Comparison of ENCODE assay signal across 17 cellular contexts in genomic region chr17:61221181-61221580, GRCh38.
DNase-seq lines count a peak whose midpoint lies in the region; ATAC-seq and TF ChIP-seq lines count a peak whose summit lies in the region.
"Had no signal": no experiment of that assay in that cellular context is flagged by ENCODE, and none has a peak within 500 bp of the region (broad histone marks: within the 10 kb centered on the region; RNA-seq: fewer than 3 reads in every experiment).

No MANE protein-coding gene starts in this region.

- no peak for TF ChIP-seq CTCF in CD4-positive, alpha-beta T cell (IDR thresholded peaks at IDR 0.05)
- no peak for TF ChIP-seq CTCF in A673 (conservative IDR thresholded peaks at IDR 0.05; ENCODE audit: low read depth, low read length)

- H3K36me3 ChIP-seq in A673 (ENCODE audit: insufficient read depth, low read length, poor library complexity, severe bottlenecking): no peaks in the 10 kb centered on the region

- POLR2A ChIA-PET in CD4-positive, alpha-beta T cell (lab: Charles Lee): no interaction called here
- POLR2A ChIA-PET in A673 (lab: Charles Lee; ENCODE audit: low non-redundant PET): no interaction called here

- H3K9me3 Mint-ChIP-seq in CD4-positive, alpha-beta T cell: no peaks in the 10 kb centered on the region
- no peaks in the 10 kb centered on the region for H3K9me3 Mint-ChIP-seq in immature natural killer cell

- no peak overlapping the region for H3K4me3 ChIP-seq in A673 (ENCODE audit: low read depth, low read length, poor library complexity, severe bottlenecking)
- H3K4me3 ChIP-seq: GM23248 had no signal

- H3K4me3 Mint-ChIP-seq in CD4-positive, alpha-beta T cell: peak overlapping the region; percentile 81
- no peak overlapping the region for H3K4me3 Mint-ChIP-seq in T-helper 17 cell
- H3K4me3 Mint-ChIP-seq in immature natural killer cell: peak overlapping the region; percentile 73 to 89 (median 82)

- in situ Hi-C loops in KBM-7 (cut with MboI; ENCODE audit: low pct_unique_long_range_greater_than_20kb, low sequenced_read_pairs): no loop called here

- intact Hi-C loops in CD4-positive, alpha-beta T cell (cut with DNase I, micrococcal nuclease): loop anchor here in 1 of 2 experiments (5.0 kb wide), 1 partner anchor 84 kb away; no protein-coding TSS in a partner anchor
- intact Hi-C loops in A673 (cut with micrococcal nuclease; ENCODE audit: unreplicated experiment): no loop called here

- no peaks in the 10 kb centered on the region for H3K4me1 ChIP-seq in A673 (ENCODE audit: insufficient read depth, low read length, poor library complexity, severe bottlenecking)

- ATAC-seq in CD4-positive, alpha-beta T cell (ENCODE audit: poor library complexity): no peak
- no peak for ATAC-seq in T-helper 17 cell
- ATAC-seq in GM18858 (IDR thresholded peaks at IDR 0.05; ENCODE audit: unreplicated experiment): no peak

- no peaks in the 10 kb centered on the region for H3K36me3 Mint-ChIP-seq in CD4-positive, alpha-beta T cell (ENCODE audit: low read depth)
- no peaks in the 10 kb centered on the region for H3K36me3 Mint-ChIP-seq in T-helper 17 cell (ENCODE audit: low read depth)
- no peaks in the 10 kb centered on the region for H3K36me3 Mint-ChIP-seq in immature natural killer cell

- no peaks in the 10 kb centered on the region for H3K27me3 ChIP-seq in CD4-positive, alpha-beta T cell (ENCODE audit: control insufficient read depth, insufficient read depth, low read length)
- no peaks in the 10 kb centered on the region for H3K27me3 ChIP-seq in A673 (replicated peaks; ENCODE audit: insufficient read depth, low read depth, low read length, poor library complexity)

- no TSS peak for BruUV-seq in A673 (replicated peaks; lab: Mats Ljungman, UMichigan)

- H3K27ac ChIP-seq in CD4-positive, alpha-beta T cell (ENCODE audit: low read depth, low read length): no peak overlapping the region
- H3K27ac ChIP-seq in A673 (ENCODE audit: low read depth, low read length, poor library complexity, severe bottlenecking): no peak overlapping the region
- H3K27ac ChIP-seq: C4-2B, GM23248 had no signal

- no peak for DNase-seq in CD4-positive, alpha-beta T cell
- peak; percentile 79 for DNase-seq in KBM-7
- DNase-seq in T-helper 17 cell: no peak
- DNase-seq in immature natural killer cell: peak; percentile 14 to 32 (median 24)
- DNase-seq in A673 (ENCODE audit: low spot score): no peak
- DNase-seq in cerebellum (ENCODE audit: low spot score): no peak
- DNase-seq in NCI-H510A (lab: John Stamatoyannopoulos, UW): no peak
- DNase-seq: activated CD4-positive, alpha-beta T cell treated with anti-CD3 and anti-CD28 coated beads for 4 hours; erythroblast; glutamatergic neuron; GM23248; Karpas-422; NCI-H2081 treated with DMSO at 0.1 percent for 48 hours; SK-N-SH; stimulated activated CD4-positive, alpha-beta T cell treated with anti-CD3 and anti-CD28 coated beads, Interleukin-2, amount 100 ng/mL, for 48 hours had no signal

- H3K9me3 ChIP-seq in CD4-positive, alpha-beta T cell (ENCODE audit: control insufficient read depth, low read length): no peaks in the 10 kb centered on the region
- H3K9me3 ChIP-seq in T-helper 17 cell (ENCODE audit: control insufficient read depth, low read length, poor library complexity, severe bottlenecking): no peaks in the 10 kb centered on the region
- H3K9me3 ChIP-seq in A673 (ENCODE audit: low read depth, low read length, poor library complexity, severe bottlenecking): no peaks in the 10 kb centered on the region
- H3K9me3 ChIP-seq: SK-N-SH had no signal

- H3K27ac Mint-ChIP-seq in CD4-positive, alpha-beta T cell: peak overlapping the region; percentile 76
- peak overlapping the region; percentile 86 for H3K27ac Mint-ChIP-seq in T-helper 17 cell
- peak overlapping the region; percentile 41 to 91 (median 87) for H3K27ac Mint-ChIP-seq in immature natural killer cell

- CTCF ChIA-PET in CD4-positive, alpha-beta T cell (lab: Charles Lee): no interaction called here
- CTCF ChIA-PET in A673 (lab: Charles Lee): no interaction called here

- H3K4me1 Mint-ChIP-seq in CD4-positive, alpha-beta T cell (ENCODE audit: low read depth): peaks cover 52% of the 10 kb centered on the region
- H3K4me1 Mint-ChIP-seq in T-helper 17 cell (peaks cover 37% of the 10 kb centered on the region), immature natural killer cell (peaks cover 48 to 62% of the 10 kb centered on the region in 2 donors)

- no peaks in the 10 kb centered on the region for H3K27me3 Mint-ChIP-seq in CD4-positive, alpha-beta T cell
- no peaks in the 10 kb centered on the region for H3K27me3 Mint-ChIP-seq in T-helper 17 cell
- peaks cover 0 to 3% (median 0%) of the 10 kb centered on the region in 3 donors for H3K27me3 Mint-ChIP-seq in immature natural killer cell (ENCODE audit: low read depth in 3 of 3)

Comparison
In these comparisons a context has a peak if more than half of its experiments do, and no peak if none do; other contexts are left out.
1. DNase-seq: peak in KBM-7 (single experiment) and immature natural killer cell (3 of 3); none in CD4-positive, alpha-beta T cell (0 of 10), T-helper 17 cell (0 of 3), A673 (single experiment), cerebellum (single experiment) and NCI-H510A (single experiment).
2. Peak in every context shown above with its lines, with median percentiles within 50 percentile points of each other: H3K27ac Mint-ChIP-seq.